ENCODE assay signal across 21 cellular contexts in the genomic region with DNA sequence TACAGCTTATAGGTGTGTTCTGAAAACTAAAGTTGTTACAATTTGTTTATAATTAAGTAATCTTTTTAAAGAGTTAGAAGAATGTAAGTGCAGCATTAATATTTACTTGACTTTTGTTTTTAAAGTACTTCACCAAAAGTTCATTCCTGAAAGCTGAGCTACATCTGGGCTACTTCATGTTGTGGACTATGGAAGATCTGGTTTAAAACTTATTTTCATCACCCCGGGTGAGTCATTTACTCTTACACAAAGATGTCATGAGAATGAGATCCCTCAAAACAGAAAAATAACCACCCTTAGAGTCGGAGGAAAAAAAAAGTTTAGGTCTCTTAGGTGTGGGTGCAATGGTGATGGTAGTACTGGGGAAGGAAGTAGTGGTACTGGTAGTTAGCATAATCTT. TPM values are rescaled to one million over a fixed set of nuclear protein-coding genes. Genes with fewer than 3 reads are reported as not detected.
DNase-seq lines count a peak whose midpoint lies in the region; ATAC-seq, FAIRE-seq and TF ChIP-seq lines count a peak whose summit lies in the region.
"Had no signal": no experiment of that assay in that cellular context is flagged by ENCODE, and none has a peak within 500 bp of the region (broad histone marks: within the 10 kb centered on the region; RNA-seq: fewer than 3 reads in every experiment).

No MANE protein-coding gene starts in this region.

- H3K27me3 ChIP-seq in bronchial epithelial cell (ENCODE audit: control insufficient read depth, insufficient read depth, low read length) (no peaks in the 10 kb centered on the region), pancreas (no peaks in the 10 kb centered on the region)
- H3K27me3 ChIP-seq: BE2C, SJSA1 had no signal

- no peak overlapping the region for H3K4me3 ChIP-seq in bronchial epithelial cell (ENCODE audit: low read depth, low read length)
- H3K4me3 ChIP-seq in fibroblast of villous mesenchyme (ENCODE audit: low read depth, low read length), result no peak overlapping the region
- no peak overlapping the region for H3K4me3 ChIP-seq in pancreas
- H3K4me3 ChIP-seq: SJSA1 had no signal

- intact Hi-C loops in pancreas (cut with DNase I), result no loop called here

- H3K27me3 Mint-ChIP-seq in effector memory CD8-positive, alpha-beta T cell, result no peaks in the 10 kb centered on the region
- H3K27me3 Mint-ChIP-seq: CD4-positive, CD25-positive, alpha-beta regulatory T cell had no signal

- no peak for ATAC-seq in HG03095 (IDR thresholded peaks at IDR 0.05; ENCODE audit: unreplicated experiment)
- ATAC-seq in pancreas, result no peak
- no peak for ATAC-seq in effector memory CD8-positive, alpha-beta T cell (replicated peaks)
- ATAC-seq: HCT116, Panc1 had no signal

- DNase-seq in HCEC 1CT (peak; percentile 5), bronchial epithelial cell (ENCODE audit: low read depth) (peak; percentile 4), fibroblast of villous mesenchyme (ENCODE audit: low read depth) (peak; percentile 71), NCI-H69 (lab: John Stamatoyannopoulos, UW) (no peak), pancreas (no peak)
- DNase-seq in effector memory CD8-positive, alpha-beta T cell, result no peak
- DNase-seq: ACHN; BE2C; CD4-positive, CD25-positive, alpha-beta regulatory T cell; COR-L47; DMS 273 treated with DMSO at 0.1 percent for 48 hours; DND-41; NCI-H1436 treated with DMSO at 0.1 percent for 48 hours; NCI-H2029; NCI-H446 treated with DMSO at 0.1 percent for 48 hours had no signal

- H3K4me1 ChIP-seq in pancreas, result no peaks in the 10 kb centered on the region
- H3K4me1 ChIP-seq: BE2C, SJSA1 had no signal

- peaks cover 9% of the 10 kb centered on the region for H3K36me3 Mint-ChIP-seq in effector memory CD8-positive, alpha-beta T cell (ENCODE audit: insufficient read depth)

- TF ChIP-seq CTCF in bronchial epithelial cell (IDR thresholded peaks at IDR 0.05; ENCODE audit: insufficient read depth, low read length, severe bottlenecking) (no peak), fibroblast of villous mesenchyme (IDR thresholded peaks at IDR 0.05; ENCODE audit: insufficient read depth, low read depth, low read length) (no peak), pancreas (IDR thresholded peaks at IDR 0.05) (no peak)

- H3K9me3 Mint-ChIP-seq in effector memory CD8-positive, alpha-beta T cell, result peaks cover 3 to 6% of the 10 kb centered on the region in 2 donors

- no peak overlapping the region for H3K27ac Mint-ChIP-seq in effector memory CD8-positive, alpha-beta T cell
- H3K27ac Mint-ChIP-seq: CD4-positive, CD25-positive, alpha-beta regulatory T cell had no signal

- H3K4me1 Mint-ChIP-seq in effector memory CD8-positive, alpha-beta T cell (ENCODE audit: low read depth in 2 of 2), result peaks cover 1 to 8% of the 10 kb centered on the region in 2 donors

- H3K9me3 ChIP-seq in pancreas, result no peaks in the 10 kb centered on the region
- H3K9me3 ChIP-seq: BE2C, SJSA1 had no signal

- FAIRE-seq in bronchial epithelial cell (lab: Jason Lieb, UNC) (no peak), pancreas (lab: Jason Lieb, UNC) (no peak)
- FAIRE-seq: G401.6 had no signal

- 89 to 98% methylated on average over 2 of the region's 2 CpGs for WGBS in pancreas, 2 donors

- H3K36me3 ChIP-seq in bronchial epithelial cell (ENCODE audit: control insufficient read depth, insufficient read depth, low read length) (no peaks in the 10 kb centered on the region), pancreas (no peaks in the 10 kb centered on the region)
- H3K36me3 ChIP-seq: BE2C, SJSA1 had no signal

- no peak overlapping the region for H3K4me3 Mint-ChIP-seq in effector memory CD8-positive, alpha-beta T cell
- H3K4me3 Mint-ChIP-seq: CD4-positive, CD25-positive, alpha-beta regulatory T cell had no signal

- H3K27ac ChIP-seq in pancreas, result no peak overlapping the region
- H3K27ac ChIP-seq: KMS-11, SJSA1 had no signal

RNA-seq across cellular contexts. Expression of a gene that starts 5.1 kb away (rescaled TPM):
- 0.53 and 0.64 TPM in 2 replicates for total RNA-seq in bronchial epithelial cell
- total RNA-seq in fibroblast of villous mesenchyme, result 1.3 and 2.2 TPM in 2 replicates
- total RNA-seq in pancreas, result 1 to 10 TPM in 1 of 6 donors, under 1 TPM in 5; 0.38 to 1.2 (median 0.78) TPM
- under 1 TPM; 0.05 to 0.46 TPM for polyA plus RNA-seq in pancreas

Comparison
In these comparisons a context has a peak if more than half of its experiments do, and no peak if none do; other contexts are left out.
1. DNase-seq: peak in HCEC 1CT (single experiment), bronchial epithelial cell (single experiment) and fibroblast of villous mesenchyme (single experiment); none in NCI-H69 (single experiment), pancreas (0 of 6) and effector memory CD8-positive, alpha-beta T cell (0 of 3).